In genomic region chr7:3264693-3265339, GRCh38 we compare ENCODE assay signal across 1 cellular context.
TF ChIP-seq lines count a peak whose summit lies in the region.

No MANE protein-coding gene starts in this region.

TF ChIP-seq in GM23338, 12 proteins besides CTCF, POLR2A, EP300 and RAD21 (continued from another document):
- no peak for TF ChIP-seq REST (IDR thresholded peaks at IDR 0.05; ENCODE audit: unreplicated experiment)
